Comparison of ENCODE assay signal across 11 cellular contexts in the genomic region with DNA sequence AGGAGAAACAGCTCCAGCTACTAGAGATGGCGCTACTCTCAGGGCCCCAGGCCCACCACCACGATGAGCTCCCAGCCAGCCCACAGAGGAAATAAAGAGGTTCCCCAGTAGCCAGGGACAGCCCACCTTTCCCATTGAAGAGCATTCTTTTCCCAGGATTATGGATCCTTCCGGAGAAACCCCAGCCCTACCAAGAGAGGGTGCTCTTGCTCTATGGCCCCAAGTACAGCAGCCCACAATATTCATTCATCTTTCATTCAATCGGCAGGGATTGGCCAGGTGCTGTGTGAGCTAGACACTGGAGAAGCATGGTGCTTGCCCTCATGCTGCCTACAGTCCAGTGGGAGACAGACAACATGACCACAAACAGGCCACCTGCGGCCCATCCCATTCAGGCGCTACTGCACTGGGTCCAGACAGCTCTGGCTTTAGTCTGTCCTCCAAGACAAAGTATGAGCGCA. TPM values are rescaled to one million over a fixed set of nuclear protein-coding genes. Genes with fewer than 3 reads are reported as not detected.
DNase-seq lines count a peak whose midpoint lies in the region; ATAC-seq, FAIRE-seq and TF ChIP-seq lines count a peak whose summit lies in the region.
"Had no signal": no experiment of that assay in that cellular context is flagged by ENCODE, and none has a peak within 500 bp of the region (broad histone marks: within the 10 kb centered on the region; RNA-seq: fewer than 3 reads in every experiment).

No MANE protein-coding gene starts in this region.

- no peak overlapping the region for H3K4me3 ChIP-seq in AG10803 (ENCODE audit: low read length)
- H3K4me3 ChIP-seq in kidney epithelial cell (ENCODE audit: low read depth, low read length): no peak overlapping the region

- no peaks in the 10 kb centered on the region for H3K27me3 ChIP-seq in kidney epithelial cell (ENCODE audit: control insufficient read depth, insufficient read depth, low read length)

- H3K27me3 Mint-ChIP-seq in MCF 10A (ENCODE audit: insufficient read depth, unreplicated experiment): no peaks in the 10 kb centered on the region
- no peaks in the 10 kb centered on the region for H3K27me3 Mint-ChIP-seq in natural killer cell (ENCODE audit: low read depth in 2 of 2)

- TF ChIP-seq CTCF in AG10803 (conservative IDR thresholded peaks at IDR 0.05; ENCODE audit: low read length): peak; percentile 50
- TF ChIP-seq CTCF in MCF 10A (IDR thresholded peaks at IDR 0.05; ENCODE audit: unreplicated experiment): peak; percentile 45
- TF ChIP-seq CTCF in kidney epithelial cell (IDR thresholded peaks at IDR 0.05; ENCODE audit: insufficient read depth, low read length, poor library complexity, severe bottlenecking): peak; percentile 12
- no peak for TF ChIP-seq CTCF in natural killer cell (IDR thresholded peaks at IDR 0.05)

- POLR2A ChIA-PET in MCF 10A (lab: Yijun Ruan, JAX): interaction anchor here (0.6 to 0.9 kb wide), 2 partner anchors 37 to 264 kb away, joined by 3 read pairs; no protein-coding TSS in a partner anchor

- intact Hi-C loops in MCF 10A (cut with micrococcal nuclease): loop anchor here (1.0 kb wide), 2 partner anchors 93 to 178 kb away; no protein-coding TSS in a partner anchor
- intact Hi-C loops in natural killer cell (cut with micrococcal nuclease): no loop called here

- no TSS peak for BruUV-seq in MCF 10A (replicated peaks; lab: Mats Ljungman, UMichigan)

- H3K36me3 Mint-ChIP-seq in MCF 10A (ENCODE audit: insufficient read depth, unreplicated experiment) (peaks cover 3% of the 10 kb centered on the region), natural killer cell (no peaks in the 10 kb centered on the region)

- no peak for FAIRE-seq in HTR-8/SVneo (lab: Jason Lieb, UNC)
- FAIRE-seq: urothelium cell line had no signal

- H3K4me3 Mint-ChIP-seq in MCF 10A (ENCODE audit: unreplicated experiment): no peak overlapping the region
- H3K4me3 Mint-ChIP-seq in natural killer cell: no peak overlapping the region

- H3K4me1 Mint-ChIP-seq in MCF 10A (ENCODE audit: insufficient read depth, unreplicated experiment) (no peaks in the 10 kb centered on the region), natural killer cell (no peaks in the 10 kb centered on the region)

- H3K9me3 Mint-ChIP-seq in MCF 10A (ENCODE audit: unreplicated experiment): peaks cover 13% of the 10 kb centered on the region
- no peaks in the 10 kb centered on the region for H3K9me3 Mint-ChIP-seq in natural killer cell

- CTCF ChIA-PET in MCF 10A (lab: Yijun Ruan, JAX): interaction anchor here (0.5 to 2.5 kb wide), 12 partner anchors 10 to 571 kb away, joined by 3 to 14 read pairs (median 3); partner anchors contain the start of gene SHC1

- no peak for ATAC-seq in natural killer cell
- no peak for ATAC-seq in HG03280 (IDR thresholded peaks at IDR 0.05; ENCODE audit: unreplicated experiment)
- ATAC-seq in HG03521 (IDR thresholded peaks at IDR 0.05; ENCODE audit: unreplicated experiment): no peak

- H3K27ac Mint-ChIP-seq in MCF 10A (ENCODE audit: low read depth, unreplicated experiment) (no peak overlapping the region), natural killer cell (no peak overlapping the region)

- DNase-seq in AG10803 (ENCODE audit: low read depth): peak; percentile 12
- DNase-seq in HTR-8/SVneo (ENCODE audit: insufficient read length, low spot score): peak; percentile 10
- DNase-seq in MCF 10A (ENCODE audit: unreplicated experiment): peak; percentile 57
- no peak for DNase-seq in kidney epithelial cell (ENCODE audit: low read depth)
- no peak for DNase-seq in natural killer cell
- no peak for DNase-seq in SHP77 (lab: John Stamatoyannopoulos, UW)
- DNase-seq: DMS79 treated with DMSO at 0.1 percent for 48 hours, kidney glomerular epithelial cell had no signal

- no peaks in the 10 kb centered on the region for H3K36me3 ChIP-seq in kidney epithelial cell (ENCODE audit: control insufficient read depth, insufficient read depth, low read length)

RNA-seq across cellular contexts. Expression of gene PMVK, which starts 29.9 kb away (rescaled TPM):
- total RNA-seq in MCF 10A (2022) (57.7 and 68.9 TPM in 2 replicates), kidney epithelial cell (9.7 and 13.6 TPM in 2 replicates), natural killer cell (10 to 100 TPM in 2 of 3 donors, 1 to 10 TPM in 1; 9.0 to 12.1 (median 11.0) TPM)

RNA-seq across cellular contexts. Expression of gene KCNN3, which starts 36.6 kb away (rescaled TPM):
- total RNA-seq in MCF 10A (2022): 0.07 TPM in 1 of 2 replicates, not detected in the other
- total RNA-seq in kidney epithelial cell: 0.04 and 0.34 TPM in 2 replicates
- total RNA-seq in natural killer cell: under 1 TPM in 2 of 3 donors, not detected in 1; 0.05 to 0.95 TPM

RNA-seq across cellular contexts. Expression of gene PBXIP1, which starts 49.2 kb away (rescaled TPM):
- total RNA-seq in MCF 10A (2022) (11.3 TPM in 2 replicates), kidney epithelial cell (88.2 and 102 TPM in 2 replicates), natural killer cell (100 to 1,000 TPM; 158 to 200 (median 197) TPM)

RNA-seq across cellular contexts. Expression of gene PYGO2, which starts 54.9 kb away (rescaled TPM):
- total RNA-seq in MCF 10A (2022) (32.1 and 35.9 TPM in 2 replicates), kidney epithelial cell (21.2 and 27.8 TPM in 2 replicates), natural killer cell (10 to 100 TPM; 21.6 to 32.1 (median 27.5) TPM)

Comparison
In these comparisons a context has a peak if more than half of its experiments do, and no peak if none do; other contexts are left out.
1. DNase-seq: peak in AG10803 (single experiment), HTR-8/SVneo (single experiment) and MCF 10A (single experiment); none in kidney epithelial cell (single experiment), natural killer cell (single experiment) and SHP77 (0 of 2).